ENCODE assay signal across 27 cellular contexts in the genomic region with DNA sequence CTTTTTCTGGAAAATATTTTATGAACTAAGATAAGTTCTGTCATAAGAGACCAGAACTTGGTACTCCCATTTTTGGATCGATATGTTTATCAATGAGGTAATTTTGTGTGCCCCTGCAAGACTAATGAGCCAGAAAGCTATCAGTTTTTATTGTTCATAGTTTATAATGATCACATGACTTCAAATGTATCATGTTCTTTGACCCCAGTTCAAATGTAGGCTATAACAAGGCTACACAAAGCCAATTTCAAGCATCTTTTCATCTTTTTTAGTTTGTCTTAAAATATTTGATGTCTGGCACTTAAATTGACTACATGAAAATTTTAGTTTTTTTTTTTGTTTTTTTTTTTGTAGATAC. TPM values are rescaled to one million over a fixed set of nuclear protein-coding genes. Genes with fewer than 3 reads are reported as not detected.
A peak's percentile ranks its signal among the peaks of the same experiment; 100 is the strongest.
DNase-seq lines count a peak whose midpoint lies in the region; ATAC-seq, FAIRE-seq and TF ChIP-seq lines count a peak whose summit lies in the region.
"Had no signal": no experiment of that assay in that cellular context is flagged by ENCODE, and none has a peak within 500 bp of the region (broad histone marks: within the 10 kb centered on the region; RNA-seq: fewer than 3 reads in every experiment).

No MANE protein-coding gene starts in this region.

- H3K27ac ChIP-seq in HCT116 (ENCODE audit: low read depth, low read length): no peak overlapping the region
- peak overlapping the region; percentile 98 for H3K27ac ChIP-seq in GM12878 (ENCODE audit: control insufficient read depth, insufficient read depth)
- H3K27ac ChIP-seq in small intestine (ENCODE audit: low read depth in 1 of 2, low read length in 1 of 2): no peak overlapping the region
- H3K27ac ChIP-seq: C4-2B, colonic mucosa, sigmoid colon had no signal

- H3K4me2 ChIP-seq in HCT116 (ENCODE audit: low read length) (peak overlapping the region; percentile 68), GM12878 (ENCODE audit: control insufficient read depth, insufficient read depth) (peak overlapping the region; percentile 85)

- no peak overlapping the region for H3K4me3 ChIP-seq in HCT116 (replicated peaks in 1 of 2; ENCODE audit: low read depth in 1 of 2, low read length in 2 of 2)
- H3K4me3 ChIP-seq in GM12878: 0 out of 2 replicates have a peak overlapping the region, but pooled peaks have one; percentile 42
- H3K4me3 ChIP-seq in small intestine (ENCODE audit: low read depth in 1 of 2, low read length in 2 of 2): no peak overlapping the region
- H3K4me3 ChIP-seq: colonic mucosa, heart right ventricle, sigmoid colon had no signal

- WGBS in GM12878 (ENCODE audit: insufficient coverage, insufficient replicate concordance, low lambda C conversion rate, missing lambda C conversion rate): 84% methylated on average over 1 of the region's 1 CpG
- WGBS in small intestine, 3 donors: 19 to 68% (median 47%) methylated on average over 1 of the region's 1 CpG

- no peaks in the 10 kb centered on the region for H3K9me2 ChIP-seq in HCT116 (ENCODE audit: insufficient read depth)

- H3K4me1 Mint-ChIP-seq in activated CD4-positive, alpha-beta T cell treated with anti-CD3 and anti-CD28 coated beads, Interleukin-2, amount 10 ng/mL, durations not matched to agents 7 days and 5 days: peaks cover 77% of the 10 kb centered on the region

- in situ Hi-C loops in GM12878 (cut with MboI): no loop called here

- H3K27me3 ChIP-seq in HCT116 (ENCODE audit: insufficient read depth, low read length): no peaks in the 10 kb centered on the region
- H3K27me3 ChIP-seq in GM12878 (replicated peaks in 1 of 2; ENCODE audit: control insufficient read depth in 2 of 2, insufficient read depth in 2 of 2, low read length in 1 of 2): no peaks in the 10 kb centered on the region
- H3K27me3 ChIP-seq in small intestine (ENCODE audit: control insufficient read depth in 2 of 2, insufficient read depth in 2 of 2, low read length in 2 of 2): no peaks in the 10 kb centered on the region
- H3K27me3 ChIP-seq: brain microvascular endothelial cell, colonic mucosa, heart right ventricle, sigmoid colon had no signal

- peak overlapping the region; percentile 83 for H3K27ac Mint-ChIP-seq in activated CD4-positive, alpha-beta T cell treated with anti-CD3 and anti-CD28 coated beads, Interleukin-2, amount 10 ng/mL, durations not matched to agents 7 days and 5 days
- H3K27ac Mint-ChIP-seq: activated naive CD4-positive, alpha-beta T cell treated with anti-CD3 and anti-CD28 coated beads, Interleukin-2, amount 50 U/mL, for 24 hours; H9; WTC11 had no signal

- H3K9ac ChIP-seq in HCT116 (ENCODE audit: low read length) (peak overlapping the region; percentile 16), GM12878 (ENCODE audit: control insufficient read depth, insufficient read depth, low read length) (peak overlapping the region; percentile 62)

- H2AFZ ChIP-seq in HCT116 (ENCODE audit: low read depth, low read length, poor library complexity, severe bottlenecking): no peak overlapping the region
- no peak overlapping the region for H2AFZ ChIP-seq in GM12878 (ENCODE audit: control insufficient read depth, low read depth, low read length)

- no peaks in the 10 kb centered on the region for H4K20me1 ChIP-seq in HCT116 (ENCODE audit: insufficient read depth)
- H4K20me1 ChIP-seq in GM12878 (ENCODE audit: control insufficient read depth, insufficient read depth): no peaks in the 10 kb centered on the region

- no peaks in the 10 kb centered on the region for H3K9me3 Mint-ChIP-seq in activated CD4-positive, alpha-beta T cell treated with anti-CD3 and anti-CD28 coated beads, Interleukin-2, amount 10 ng/mL, durations not matched to agents 7 days and 5 days
- H3K9me3 Mint-ChIP-seq: activated naive CD4-positive, alpha-beta T cell treated with anti-CD3 and anti-CD28 coated beads, Interleukin-2, amount 50 U/mL, for 24 hours; endodermal cell; H9; memory B cell; naive thymus-derived CD4-positive, alpha-beta T cell; WTC11 had no signal

- no peak overlapping the region for H3K4me3 Mint-ChIP-seq in activated CD4-positive, alpha-beta T cell treated with anti-CD3 and anti-CD28 coated beads, Interleukin-2, amount 10 ng/mL, durations not matched to agents 7 days and 5 days
- H3K4me3 Mint-ChIP-seq: activated naive CD4-positive, alpha-beta T cell treated with anti-CD3 and anti-CD28 coated beads, Interleukin-2, amount 50 U/mL, for 24 hours; endodermal cell; H9; memory B cell; WTC11 had no signal

- BruUV-seq in HCT116 (replicated peaks; lab: Mats Ljungman, UMichigan) (no TSS peak), GM12878 (replicated peaks; lab: Mats Ljungman, UMichigan) (no TSS peak)

- no peak for ATAC-seq in HCT116
- ATAC-seq in GM12878: no peak
- ATAC-seq: HepG2, WTC11 had no signal

- CTCF ChIA-PET in activated CD4-positive, alpha-beta T cell treated with anti-CD3 and anti-CD28 coated beads, Interleukin-2, amount 10 ng/mL, durations not matched to agents 7 days and 5 days (lab: Charles Lee): no interaction called here
- CTCF ChIA-PET in HCT116 (lab: Charles Lee) (interaction anchor here (1.7 kb wide), 1 partner anchor 25 kb away, joined by 5 read pairs; no protein-coding TSS in a partner anchor), GM12878 (lab: Yijun Ruan, JAX) (interaction anchor here (1.5 kb wide), 1 partner anchor 25 kb away, joined by 5 read pairs; no protein-coding TSS in a partner anchor)

- H3K27me3 Mint-ChIP-seq in activated CD4-positive, alpha-beta T cell treated with anti-CD3 and anti-CD28 coated beads, Interleukin-2, amount 10 ng/mL, durations not matched to agents 7 days and 5 days: no peaks in the 10 kb centered on the region
- H3K27me3 Mint-ChIP-seq: activated naive CD4-positive, alpha-beta T cell treated with anti-CD3 and anti-CD28 coated beads, Interleukin-2, amount 50 U/mL, for 24 hours; memory B cell; naive thymus-derived CD4-positive, alpha-beta T cell had no signal

- H3K9me3 ChIP-seq in HCT116 (ENCODE audit: control insufficient read depth in 1 of 2, insufficient read depth in 1 of 2, low read depth in 1 of 2, low read length in 2 of 2): no peaks in the 10 kb centered on the region
- no peaks in the 10 kb centered on the region for H3K9me3 ChIP-seq in GM12878 (replicated peaks; ENCODE audit: control insufficient read depth, insufficient read depth, low read length)
- H3K9me3 ChIP-seq in small intestine (ENCODE audit: control insufficient read depth, low read depth): no peaks in the 10 kb centered on the region
- H3K9me3 ChIP-seq: colonic mucosa, heart right ventricle, sigmoid colon had no signal

- H3K79me2 ChIP-seq in HCT116 (ENCODE audit: insufficient read depth, low read length) (no peaks in the 10 kb centered on the region), GM12878 (ENCODE audit: control insufficient read depth, insufficient read depth, low read length) (no peaks in the 10 kb centered on the region; the same call in none of the 2 replicates)

- no peak for TF ChIP-seq EP300 in GM12878 (IDR thresholded peaks at IDR 0.05; ENCODE audit: borderline replicate concordance in 1 of 2, control insufficient read depth in 1 of 2, low read depth in 2 of 2, low read length in 2 of 2)

- TF ChIP-seq RAD21 in HCT116 (IDR thresholded peaks at IDR 0.05; ENCODE audit: low read depth): no peak
- TF ChIP-seq RAD21 in GM12878 (IDR thresholded peaks at IDR 0.05; ENCODE audit: insufficient read depth, low read depth, low read length): no peak

- H3K36me3 Mint-ChIP-seq in activated CD4-positive, alpha-beta T cell treated with anti-CD3 and anti-CD28 coated beads, Interleukin-2, amount 10 ng/mL, durations not matched to agents 7 days and 5 days (ENCODE audit: low read depth): peaks cover 58% of the 10 kb centered on the region

- RAD21 ChIA-PET in HCT116 (lab: Charles Lee; ENCODE audit: low non-redundant PET in 1 of 2, low total read pairs in 2 of 2, uncharacterized antibody in 2 of 2, unreplicated experiment in 2 of 2): no interaction called here
- RAD21 ChIA-PET in GM12878 (lab: Charles Lee; ENCODE audit: unreplicated experiment): interaction anchor here (1.4 to 4.2 kb wide), 3 partner anchors 26 to 55 kb away, joined by 3 to 23 read pairs (median 4); a partner anchor contains a TSS

- H3K4me1 ChIP-seq in HCT116 (ENCODE audit: control insufficient read depth in 1 of 2, insufficient read depth in 2 of 2, low read length in 2 of 2) (peaks cover 13 to 40% of the 10 kb centered on the region in 2 experiments), GM12878 (ENCODE audit: control insufficient read depth, insufficient read depth, low read length) (peaks cover 17% of the 10 kb centered on the region), small intestine (ENCODE audit: control insufficient read depth in 2 of 2, insufficient read depth in 1 of 2, low read depth in 1 of 2, low read length in 1 of 2) (peaks cover 0 to 5% of the 10 kb centered on the region in 2 donors)
- H3K4me1 ChIP-seq: colonic mucosa, sigmoid colon had no signal

- H3K36me3 ChIP-seq in HCT116 (ENCODE audit: control insufficient read depth in 1 of 2, insufficient read depth in 2 of 2, low read length in 2 of 2) (peaks cover 0 to 5% of the 10 kb centered on the region in 2 experiments; a peak in 1 of 4 replicates), GM12878 (ENCODE audit: control insufficient read depth in 2 of 2, insufficient read depth in 2 of 2, low read length in 1 of 2) (peaks cover 2 to 12% of the 10 kb centered on the region in 2 experiments; a peak in 3 of 4 replicates), small intestine (ENCODE audit: control insufficient read depth in 2 of 2, insufficient read depth in 2 of 2, low read length in 2 of 2) (peaks cover 2 to 3% of the 10 kb centered on the region in 2 donors)
- H3K36me3 ChIP-seq: colonic mucosa had no signal

- TF ChIP-seq CTCF in HCT116 (IDR thresholded peaks at IDR 0.05 in 2 of 3, conservative IDR thresholded peaks at IDR 0.05 in 1 of 3; ENCODE audit: borderline replicate concordance in 1 of 3, insufficient read depth in 1 of 3, low read depth in 2 of 3, low read length in 2 of 3) (no peak), GM12878 (IDR thresholded peaks at IDR 0.05 in 2 of 3, conservative IDR thresholded peaks at IDR 0.05 in 1 of 3; ENCODE audit: control insufficient read depth in 2 of 3, extremely low read depth in 1 of 3, insufficient read depth in 1 of 3, low read depth in 3 of 3, low read length in 3 of 3) (no peak)

- TF ChIP-seq POLR2A in HCT116 (IDR thresholded peaks at IDR 0.05; ENCODE audit: borderline replicate concordance, extremely low read depth, insufficient read depth, insufficient read length): no peak
- no peak for TF ChIP-seq POLR2A in GM12878 (IDR thresholded peaks at IDR 0.05; ENCODE audit: low read depth, low read length)
- TF ChIP-seq POLR2A in GM12891 (IDR thresholded peaks at IDR 0.05; ENCODE audit: low read depth, low read length): no peak

- FAIRE-seq in GM12878 (lab: Jason Lieb, UNC): no peak
- no peak for FAIRE-seq in small intestine (lab: Jason Lieb, UNC)
- no peak for FAIRE-seq in GM12891 (lab: Jason Lieb, UNC)
- FAIRE-seq: HepG2 had no signal

- DNase-seq in activated CD4-positive, alpha-beta T cell treated with anti-CD3 and anti-CD28 coated beads, Interleukin-2, amount 10 ng/mL, durations not matched to agents 7 days and 5 days: no peak
- DNase-seq in activated CD4-positive, alpha-beta T cell treated with anti-CD3 and anti-CD28 coated beads, Interleukin-2, amount 50 U/mL, for 48 hours: no peak
- DNase-seq in HCT116 (ENCODE audit: low read depth, low spot score) (no peak), GM12878 (ENCODE audit: low read depth, low spot score) (no peak), small intestine (peak; percentile 58), GM12891 (ENCODE audit: insufficient read length, low spot score) (no peak), NCI-H1694 treated with DMSO at 0.1 percent for 48 hours (lab: John Stamatoyannopoulos, UW) (no peak), NCI-H524 treated with DMSO at 0.1 percent for 48 hours (lab: John Stamatoyannopoulos, UW) (no peak)
- DNase-seq: activated CD8-positive, alpha-beta memory T cell treated with anti-CD3 and anti-CD28 coated beads, Interleukin-2, amount 50 U/mL, for 48 hours; brain microvascular endothelial cell; colonic mucosa; DMS153; endodermal cell; H9; heart right ventricle; naive thymus-derived CD4-positive, alpha-beta T cell; NCI-H1436; NCI-H2171; OCI-M1; SIG-M5; sigmoid colon; stimulated activated CD4-positive, alpha-beta T cell treated with anti-CD3 and anti-CD28 coated beads, Interleukin-1b, Interleukin-23, amount 100 ng/mL, for 48 hours had no signal

- SMC1A ChIA-PET in GM12878 (lab: Charles Lee; ENCODE audit: uncharacterized antibody, unreplicated experiment): interaction anchor here (1.0 to 2.8 kb wide), 5 partner anchors 9 to 113 kb away, joined by 3 to 15 read pairs (median 3); no protein-coding TSS in a partner anchor

- intact Hi-C loops in HCT116 (cut with micrococcal nuclease) (no loop called here), GM12878 (cut with micrococcal nuclease; ENCODE audit: unreplicated experiment) (no loop called here)

- POLR2A ChIA-PET in activated CD4-positive, alpha-beta T cell treated with anti-CD3 and anti-CD28 coated beads, Interleukin-2, amount 10 ng/mL, durations not matched to agents 7 days and 5 days (lab: Charles Lee): no interaction called here
- POLR2A ChIA-PET in HCT116 (lab: Charles Lee) (interaction anchor here (0.7 kb wide), 1 partner anchor 29 kb away, joined by 3 read pairs; no protein-coding TSS in a partner anchor), GM12878 (lab: Charles Lee) (no interaction called here)

RNA-seq across cellular contexts. Expression of a gene that starts 35.3 kb away (rescaled TPM):
- 10 to 100 TPM; 44.3 to 46.8 TPM for total RNA-seq in activated CD4-positive, alpha-beta T cell treated with anti-CD3 and anti-CD28 coated beads, Interleukin-2, amount 10 ng/mL, durations not matched to agents 7 days and 5 days
- 42.8 TPM for total RNA-seq in HCT116 (2021; ENCODE audit: unreplicated experiment)
- polyA plus RNA-seq in HCT116 (2012): 47.4 and 60.1 TPM in 2 replicates
- total RNA-seq in GM12878 (2013; cell fraction: nucleolus; rRNA removed): 11.1 and 12.0 TPM in 2 replicates
- 21.3 and 26.6 TPM in 2 replicates for total RNA-seq in GM12878 (2014; rRNA removed)
- 23.5 and 24.7 TPM in 2 replicates for total RNA-seq in GM12878 (2014; rRNA removed; fragmentation: Illumina TruSeq; extraction: Trizol)
- total RNA-seq in GM12878 (2021): 21.7 and 22.5 TPM in 2 replicates
- polyA plus RNA-seq in GM12878 (2011; ENCODE audit: low read depth): 25.6 TPM
- 39.9 and 58.5 TPM in 2 replicates for polyA plus RNA-seq in GM12878 (2011; rRNA removed)
- 23.2 and 27.7 TPM in 2 replicates for polyA plus RNA-seq in GM12878 (2011; cell fraction: cytosol; rRNA removed)
- polyA plus RNA-seq in GM12878 (2011; cell fraction: nucleus; rRNA removed): 12.5 and 12.6 TPM in 2 replicates
- polyA plus RNA-seq in GM12878 (2012): 33.2 and 42.0 TPM in 2 replicates
- 36.6 and 40.7 TPM in 2 replicates for polyA plus RNA-seq in GM12878 (2014; fragmentation: Illumina TruSeq; extraction: Trizol)
- polyA plus RNA-seq in GM12878 (2014; fragmentation: Nextera tagmentation; extraction: Ambion mirVana): 10 to 100 TPM in 1 of 2 experiments, 1 to 10 TPM in 1; 8.3 to 15.9 TPM
- polyA plus RNA-seq in GM12878 (2014; rRNA removed): 18.6 and 23.6 TPM in 2 replicates
- 10 to 100 TPM; 47.6 to 54.0 TPM for polyA plus RNA-seq in GM12878 (2016; fragmentation: Nextera tagmentation; extraction: Ambion mirVana)
- 14.6 and 17.8 TPM in 2 replicates for polyA minus RNA-seq in GM12878 (2011; rRNA and poly(A)+ RNA removed)
- polyA minus RNA-seq in GM12878 (2011; cell fraction: cytosol; rRNA and poly(A)+ RNA removed): 7.1 and 10.8 TPM in 2 replicates
- polyA minus RNA-seq in GM12878 (2011; cell fraction: nucleus; rRNA and poly(A)+ RNA removed): 3.9 and 6.3 TPM in 2 replicates
- polyA plus RNA-seq in small intestine: 10 to 100 TPM; 61.8 to 75.7 (median 74.9) TPM
- polyA plus RNA-seq in GM12891 (2012; ENCODE audit: low read depth, missing spikeins): 48.0 TPM

RNA-seq across cellular contexts. Expression of a gene that starts 57.9 kb away (rescaled TPM):
- not detected for total RNA-seq in activated CD4-positive, alpha-beta T cell treated with anti-CD3 and anti-CD28 coated beads, Interleukin-2, amount 10 ng/mL, durations not matched to agents 7 days and 5 days
- total RNA-seq in HCT116 (2021; ENCODE audit: unreplicated experiment): 0.27 TPM
- polyA plus RNA-seq in HCT116 (2012): 0.26 TPM in 2 replicates
- not detected in 2 replicates for total RNA-seq in GM12878 (2013; cell fraction: nucleolus; rRNA removed)
- total RNA-seq in GM12878 (2014; rRNA removed): not detected in 2 replicates
- not detected in 2 replicates for total RNA-seq in GM12878 (2014; rRNA removed; fragmentation: Illumina TruSeq; extraction: Trizol)
- total RNA-seq in GM12878 (2021): 0.05 and 0.11 TPM in 2 replicates
- polyA plus RNA-seq in GM12878 (2011; ENCODE audit: low read depth): not detected
- polyA plus RNA-seq in GM12878 (2011; rRNA removed): not detected in 2 replicates
- not detected in 2 replicates for polyA plus RNA-seq in GM12878 (2011; cell fraction: cytosol; rRNA removed)
- polyA plus RNA-seq in GM12878 (2011; cell fraction: nucleus; rRNA removed): not detected in 2 replicates
- not detected in 2 replicates for polyA plus RNA-seq in GM12878 (2012)
- not detected in 2 replicates for polyA plus RNA-seq in GM12878 (2014; fragmentation: Illumina TruSeq; extraction: Trizol)
- not detected for polyA plus RNA-seq in GM12878 (2014; fragmentation: Nextera tagmentation; extraction: Ambion mirVana)
- not detected in 2 replicates for polyA plus RNA-seq in GM12878 (2014; rRNA removed)
- not detected for polyA plus RNA-seq in GM12878 (2016; fragmentation: Nextera tagmentation; extraction: Ambion mirVana)
- not detected in 2 replicates for polyA minus RNA-seq in GM12878 (2011; rRNA and poly(A)+ RNA removed)
- polyA minus RNA-seq in GM12878 (2011; cell fraction: cytosol; rRNA and poly(A)+ RNA removed): not detected in 2 replicates
- polyA minus RNA-seq in GM12878 (2011; cell fraction: nucleus; rRNA and poly(A)+ RNA removed): not detected in 2 replicates
- 1 to 10 TPM in 1 of 3 donors, under 1 TPM in 1, not detected in 1; 0.27 to 3.2 TPM for polyA plus RNA-seq in small intestine
- polyA plus RNA-seq in GM12891 (2012; ENCODE audit: low read depth, missing spikeins): not detected
- total RNA-seq: endodermal cell; naive thymus-derived CD4-positive, alpha-beta T cell had no signal
- polyA plus RNA-seq: naive thymus-derived CD4-positive, alpha-beta T cell had no signal
